1 cellular context compared by ENCODE assay signal in the genomic region with DNA sequence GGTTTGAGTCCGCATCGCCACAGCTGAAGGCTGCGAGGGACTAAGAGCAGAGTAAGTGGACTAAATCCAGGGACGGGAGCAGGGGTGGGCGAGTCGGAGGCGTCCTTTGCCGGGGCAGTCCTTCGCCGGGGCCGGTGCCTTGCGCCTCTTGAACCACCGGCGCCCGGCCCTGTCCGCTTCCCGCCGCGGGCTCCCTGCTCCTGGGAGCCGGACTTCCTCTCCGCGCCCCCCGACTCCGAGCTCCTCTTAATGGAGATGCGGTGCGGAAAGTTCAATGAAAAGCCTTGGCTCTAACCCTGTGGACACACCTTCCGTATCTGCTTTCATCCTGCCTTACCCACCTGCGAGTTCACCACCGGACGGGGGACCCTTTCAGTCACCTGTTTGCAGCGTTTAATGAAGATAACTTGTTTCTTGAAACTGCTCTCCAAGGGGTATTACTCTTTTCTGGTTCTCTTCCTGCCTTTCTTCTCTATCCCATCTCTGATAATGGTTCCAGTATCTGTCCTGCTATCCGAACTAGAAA.
TF ChIP-seq lines count a peak whose summit lies in the region.

No MANE protein-coding gene starts in this region.

TF ChIP-seq in HepG2, 621 proteins besides CTCF, POLR2A, EP300 and RAD21 (continued from another document and continues in another):
- TF ChIP-seq, protein P1, sequence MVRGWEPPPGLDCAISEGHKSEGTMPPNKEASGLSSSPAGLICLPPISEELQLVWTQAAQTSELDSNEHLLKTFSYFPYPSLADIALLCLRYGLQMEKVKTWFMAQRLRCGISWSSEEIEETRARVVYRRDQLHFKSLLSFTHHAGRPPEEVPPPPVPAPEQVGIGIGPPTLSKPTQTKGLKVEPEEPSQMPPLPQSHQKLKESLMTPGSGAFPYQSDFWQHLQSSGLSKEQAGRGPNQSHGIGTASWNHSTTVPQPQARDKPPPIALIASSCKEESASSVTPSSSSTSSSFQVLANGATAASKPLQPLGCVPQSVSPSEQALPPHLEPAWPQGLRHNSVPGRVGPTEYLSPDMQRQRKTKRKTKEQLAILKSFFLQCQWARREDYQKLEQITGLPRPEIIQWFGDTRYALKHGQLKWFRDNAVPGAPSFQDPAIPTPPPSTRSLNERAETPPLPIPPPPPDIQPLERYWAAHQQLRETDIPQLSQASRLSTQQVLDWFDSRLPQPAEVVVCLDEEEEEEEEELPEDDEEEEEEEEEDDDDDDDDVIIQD (CRISPR knock-in tag; IDR thresholded peaks at IDR 0.05; ENCODE audit: low read depth), result no peak
- TF ChIP-seq, protein P2, sequence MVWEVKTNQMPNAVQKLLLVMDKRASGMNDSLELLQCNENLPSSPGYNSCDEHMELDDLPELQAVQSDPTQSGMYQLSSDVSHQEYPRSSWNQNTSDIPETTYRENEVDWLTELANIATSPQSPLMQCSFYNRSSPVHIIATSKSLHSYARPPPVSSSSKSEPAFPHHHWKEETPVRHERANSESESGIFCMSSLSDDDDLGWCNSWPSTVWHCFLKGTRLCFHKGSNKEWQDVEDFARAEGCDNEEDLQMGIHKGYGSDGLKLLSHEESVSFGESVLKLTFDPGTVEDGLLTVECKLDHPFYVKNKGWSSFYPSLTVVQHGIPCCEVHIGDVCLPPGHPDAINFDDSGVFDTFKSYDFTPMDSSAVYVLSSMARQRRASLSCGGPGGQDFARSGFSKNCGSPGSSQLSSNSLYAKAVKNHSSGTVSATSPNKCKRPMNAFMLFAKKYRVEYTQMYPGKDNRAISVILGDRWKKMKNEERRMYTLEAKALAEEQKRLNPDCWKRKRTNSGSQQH (CRISPR knock-in tag; IDR thresholded peaks at IDR 0.05; ENCODE audit: low read depth), result 0 out of 2 replicates have a peak, but pooled peaks have one; percentile 46
- TF ChIP-seq NKX3-1 (CRISPR knock-in tag; IDR thresholded peaks at IDR 0.05) (no peak), CENPX (CRISPR knock-in tag; IDR thresholded peaks at IDR 0.05) (no peak), ZNF567 (CRISPR knock-in tag; IDR thresholded peaks at IDR 0.05; ENCODE audit: borderline replicate concordance) (no peak), NAIF1 (CRISPR knock-in tag; IDR thresholded peaks at IDR 0.05; ENCODE audit: borderline replicate concordance) (no peak), FOXJ3 (CRISPR knock-in tag; IDR thresholded peaks at IDR 0.05; ENCODE audit: borderline replicate concordance) (no peak), KDM2A (CRISPR knock-in tag; IDR thresholded peaks at IDR 0.05; ENCODE audit: borderline replicate concordance, low read depth) (no peak), NR2F6 (IDR thresholded peaks at IDR 0.05) (no peak), NR2F6 (CRISPR knock-in tag; IDR thresholded peaks at IDR 0.05) (no peak), ZC3H13 (CRISPR knock-in tag; IDR thresholded peaks at IDR 0.05) (no peak), ZNF558 (CRISPR knock-in tag; IDR thresholded peaks at IDR 0.05; ENCODE audit: borderline replicate concordance) (peak; percentile 37; the same call in 1 of the 2 replicates), HNRNPH1 (optimal IDR thresholded peaks at IDR 0.05; ENCODE audit: low read depth, low read length) (no peak), ETV5 (CRISPR knock-in tag; IDR thresholded peaks at IDR 0.05; ENCODE audit: borderline replicate concordance) (0 out of 2 replicates have a peak, but pooled peaks have one; percentile 3), ZNF430 (CRISPR knock-in tag; IDR thresholded peaks at IDR 0.05) (0 out of 2 replicates have a peak, but pooled peaks have one; percentile 1), KDM6A (CRISPR knock-in tag; IDR thresholded peaks at IDR 0.05; ENCODE audit: low read depth) (no peak), ZNF577 (CRISPR knock-in tag; IDR thresholded peaks at IDR 0.05; ENCODE audit: borderline replicate concordance, low read depth) (no peak), ZSCAN30 (CRISPR knock-in tag; IDR thresholded peaks at IDR 0.05) (no peak), ZKSCAN8 (CRISPR knock-in tag; IDR thresholded peaks at IDR 0.05; ENCODE audit: borderline replicate concordance) (no peak), NPAS2 (CRISPR knock-in tag; IDR thresholded peaks at IDR 0.05; ENCODE audit: borderline replicate concordance) (no peak)
- TF ChIP-seq, protein P3, sequence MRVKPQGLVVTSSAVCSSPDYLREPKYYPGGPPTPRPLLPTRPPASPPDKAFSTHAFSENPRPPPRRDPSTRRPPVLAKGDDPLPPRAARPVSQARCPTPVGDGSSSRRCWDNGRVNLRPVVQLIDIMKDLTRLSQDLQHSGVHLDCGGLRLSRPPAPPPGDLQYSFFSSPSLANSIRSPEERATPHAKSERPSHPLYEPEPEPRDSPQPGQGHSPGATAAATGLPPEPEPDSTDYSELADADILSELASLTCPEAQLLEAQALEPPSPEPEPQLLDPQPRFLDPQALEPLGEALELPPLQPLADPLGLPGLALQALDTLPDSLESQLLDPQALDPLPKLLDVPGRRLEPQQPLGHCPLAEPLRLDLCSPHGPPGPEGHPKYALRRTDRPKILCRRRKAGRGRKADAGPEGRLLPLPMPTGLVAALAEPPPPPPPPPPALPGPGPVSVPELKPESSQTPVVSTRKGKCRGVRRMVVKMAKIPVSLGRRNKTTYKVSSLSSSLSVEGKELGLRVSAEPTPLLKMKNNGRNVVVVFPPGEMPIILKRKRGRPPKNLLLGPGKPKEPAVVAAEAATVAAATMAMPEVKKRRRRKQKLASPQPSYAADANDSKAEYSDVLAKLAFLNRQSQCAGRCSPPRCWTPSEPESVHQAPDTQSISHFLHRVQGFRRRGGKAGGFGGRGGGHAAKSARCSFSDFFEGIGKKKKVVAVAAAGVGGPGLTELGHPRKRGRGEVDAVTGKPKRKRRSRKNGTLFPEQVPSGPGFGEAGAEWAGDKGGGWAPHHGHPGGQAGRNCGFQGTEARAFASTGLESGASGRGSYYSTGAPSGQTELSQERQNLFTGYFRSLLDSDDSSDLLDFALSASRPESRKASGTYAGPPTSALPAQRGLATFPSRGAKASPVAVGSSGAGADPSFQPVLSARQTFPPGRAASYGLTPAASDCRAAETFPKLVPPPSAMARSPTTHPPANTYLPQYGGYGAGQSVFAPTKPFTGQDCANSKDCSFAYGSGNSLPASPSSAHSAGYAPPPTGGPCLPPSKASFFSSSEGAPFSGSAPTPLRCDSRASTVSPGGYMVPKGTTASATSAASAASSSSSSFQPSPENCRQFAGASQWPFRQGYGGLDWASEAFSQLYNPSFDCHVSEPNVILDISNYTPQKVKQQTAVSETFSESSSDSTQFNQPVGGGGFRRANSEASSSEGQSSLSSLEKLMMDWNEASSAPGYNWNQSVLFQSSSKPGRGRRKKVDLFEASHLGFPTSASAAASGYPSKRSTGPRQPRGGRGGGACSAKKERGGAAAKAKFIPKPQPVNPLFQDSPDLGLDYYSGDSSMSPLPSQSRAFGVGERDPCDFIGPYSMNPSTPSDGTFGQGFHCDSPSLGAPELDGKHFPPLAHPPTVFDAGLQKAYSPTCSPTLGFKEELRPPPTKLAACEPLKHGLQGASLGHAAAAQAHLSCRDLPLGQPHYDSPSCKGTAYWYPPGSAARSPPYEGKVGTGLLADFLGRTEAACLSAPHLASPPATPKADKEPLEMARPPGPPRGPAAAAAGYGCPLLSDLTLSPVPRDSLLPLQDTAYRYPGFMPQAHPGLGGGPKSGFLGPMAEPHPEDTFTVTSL (CRISPR knock-in tag; IDR thresholded peaks at IDR 0.05; ENCODE audit: borderline replicate concordance), result no peak
- TF ChIP-seq, protein P4, sequence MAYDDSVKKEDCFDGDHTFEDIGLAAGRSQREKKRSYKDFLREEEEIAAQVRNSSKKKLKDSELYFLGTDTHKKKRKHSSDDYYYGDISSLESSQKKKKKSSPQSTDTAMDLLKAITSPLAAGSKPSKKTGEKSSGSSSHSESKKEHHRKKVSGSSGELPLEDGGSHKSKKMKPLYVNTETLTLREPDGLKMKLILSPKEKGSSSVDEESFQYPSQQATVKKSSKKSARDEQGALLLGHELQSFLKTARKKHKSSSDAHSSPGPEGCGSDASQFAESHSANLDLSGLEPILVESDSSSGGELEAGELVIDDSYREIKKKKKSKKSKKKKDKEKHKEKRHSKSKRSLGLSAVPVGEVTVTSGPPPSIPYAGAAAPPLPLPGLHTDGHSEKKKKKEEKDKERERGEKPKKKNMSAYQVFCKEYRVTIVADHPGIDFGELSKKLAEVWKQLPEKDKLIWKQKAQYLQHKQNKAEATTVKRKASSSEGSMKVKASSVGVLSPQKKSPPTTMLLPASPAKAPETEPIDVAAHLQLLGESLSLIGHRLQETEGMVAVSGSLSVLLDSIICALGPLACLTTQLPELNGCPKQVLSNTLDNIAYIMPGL (CRISPR knock-in tag; IDR thresholded peaks at IDR 0.05; ENCODE audit: borderline replicate concordance in 1 of 2, low read depth in 1 of 2), result peak in 1 of 2 experiments; percentile 24; a peak in 2 of 4 replicates
- TF ChIP-seq, protein P5, sequence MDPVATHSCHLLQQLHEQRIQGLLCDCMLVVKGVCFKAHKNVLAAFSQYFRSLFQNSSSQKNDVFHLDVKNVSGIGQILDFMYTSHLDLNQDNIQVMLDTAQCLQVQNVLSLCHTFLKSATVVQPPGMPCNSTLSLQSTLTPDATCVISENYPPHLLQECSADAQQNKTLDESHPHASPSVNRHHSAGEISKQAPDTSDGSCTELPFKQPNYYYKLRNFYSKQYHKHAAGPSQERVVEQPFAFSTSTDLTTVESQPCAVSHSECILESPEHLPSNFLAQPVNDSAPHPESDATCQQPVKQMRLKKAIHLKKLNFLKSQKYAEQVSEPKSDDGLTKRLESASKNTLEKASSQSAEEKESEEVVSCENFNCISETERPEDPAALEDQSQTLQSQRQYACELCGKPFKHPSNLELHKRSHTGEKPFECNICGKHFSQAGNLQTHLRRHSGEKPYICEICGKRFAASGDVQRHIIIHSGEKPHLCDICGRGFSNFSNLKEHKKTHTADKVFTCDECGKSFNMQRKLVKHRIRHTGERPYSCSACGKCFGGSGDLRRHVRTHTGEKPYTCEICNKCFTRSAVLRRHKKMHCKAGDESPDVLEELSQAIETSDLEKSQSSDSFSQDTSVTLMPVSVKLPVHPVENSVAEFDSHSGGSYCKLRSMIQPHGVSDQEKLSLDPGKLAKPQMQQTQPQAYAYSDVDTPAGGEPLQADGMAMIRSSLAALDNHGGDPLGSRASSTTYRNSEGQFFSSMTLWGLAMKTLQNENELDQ (CRISPR knock-in tag; IDR thresholded peaks at IDR 0.05; ENCODE audit: borderline replicate concordance), result no peak
- TF ChIP-seq, protein P6, sequence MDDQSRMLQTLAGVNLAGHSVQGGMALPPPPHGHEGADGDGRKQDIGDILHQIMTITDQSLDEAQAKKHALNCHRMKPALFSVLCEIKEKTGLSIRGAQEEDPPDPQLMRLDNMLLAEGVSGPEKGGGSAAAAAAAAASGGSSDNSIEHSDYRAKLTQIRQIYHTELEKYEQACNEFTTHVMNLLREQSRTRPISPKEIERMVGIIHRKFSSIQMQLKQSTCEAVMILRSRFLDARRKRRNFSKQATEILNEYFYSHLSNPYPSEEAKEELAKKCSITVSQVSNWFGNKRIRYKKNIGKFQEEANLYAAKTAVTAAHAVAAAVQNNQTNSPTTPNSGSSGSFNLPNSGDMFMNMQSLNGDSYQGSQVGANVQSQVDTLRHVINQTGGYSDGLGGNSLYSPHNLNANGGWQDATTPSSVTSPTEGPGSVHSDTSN (CRISPR knock-in tag; IDR thresholded peaks at IDR 0.05; ENCODE audit: borderline replicate concordance), result no peak
- TF ChIP-seq, protein P7, sequence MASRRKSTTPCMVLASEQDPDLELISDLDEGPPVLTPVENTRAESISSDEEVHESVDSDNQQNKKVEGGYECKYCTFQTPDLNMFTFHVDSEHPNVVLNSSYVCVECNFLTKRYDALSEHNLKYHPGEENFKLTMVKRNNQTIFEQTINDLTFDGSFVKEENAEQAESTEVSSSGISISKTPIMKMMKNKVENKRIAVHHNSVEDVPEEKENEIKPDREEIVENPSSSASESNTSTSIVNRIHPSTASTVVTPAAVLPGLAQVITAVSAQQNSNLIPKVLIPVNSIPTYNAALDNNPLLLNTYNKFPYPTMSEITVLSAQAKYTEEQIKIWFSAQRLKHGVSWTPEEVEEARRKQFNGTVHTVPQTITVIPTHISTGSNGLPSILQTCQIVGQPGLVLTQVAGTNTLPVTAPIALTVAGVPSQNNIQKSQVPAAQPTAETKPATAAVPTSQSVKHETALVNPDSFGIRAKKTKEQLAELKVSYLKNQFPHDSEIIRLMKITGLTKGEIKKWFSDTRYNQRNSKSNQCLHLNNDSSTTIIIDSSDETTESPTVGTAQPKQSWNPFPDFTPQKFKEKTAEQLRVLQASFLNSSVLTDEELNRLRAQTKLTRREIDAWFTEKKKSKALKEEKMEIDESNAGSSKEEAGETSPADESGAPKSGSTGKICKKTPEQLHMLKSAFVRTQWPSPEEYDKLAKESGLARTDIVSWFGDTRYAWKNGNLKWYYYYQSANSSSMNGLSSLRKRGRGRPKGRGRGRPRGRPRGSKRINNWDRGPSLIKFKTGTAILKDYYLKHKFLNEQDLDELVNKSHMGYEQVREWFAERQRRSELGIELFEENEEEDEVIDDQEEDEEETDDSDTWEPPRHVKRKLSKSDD (CRISPR knock-in tag; IDR thresholded peaks at IDR 0.05; ENCODE audit: low read depth), result no peak
- TF ChIP-seq, protein P8, sequence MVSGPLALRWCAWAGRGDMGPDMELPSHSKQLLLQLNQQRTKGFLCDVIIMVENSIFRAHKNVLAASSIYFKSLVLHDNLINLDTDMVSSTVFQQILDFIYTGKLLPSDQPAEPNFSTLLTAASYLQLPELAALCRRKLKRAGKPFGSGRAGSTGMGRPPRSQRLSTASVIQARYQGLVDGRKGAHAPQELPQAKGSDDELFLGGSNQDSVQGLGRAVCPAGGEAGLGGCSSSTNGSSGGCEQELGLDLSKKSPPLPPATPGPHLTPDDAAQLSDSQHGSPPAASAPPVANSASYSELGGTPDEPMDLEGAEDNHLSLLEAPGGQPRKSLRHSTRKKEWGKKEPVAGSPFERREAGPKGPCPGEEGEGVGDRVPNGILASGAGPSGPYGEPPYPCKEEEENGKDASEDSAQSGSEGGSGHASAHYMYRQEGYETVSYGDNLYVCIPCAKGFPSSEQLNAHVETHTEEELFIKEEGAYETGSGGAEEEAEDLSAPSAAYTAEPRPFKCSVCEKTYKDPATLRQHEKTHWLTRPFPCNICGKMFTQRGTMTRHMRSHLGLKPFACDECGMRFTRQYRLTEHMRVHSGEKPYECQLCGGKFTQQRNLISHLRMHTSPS (CRISPR knock-in tag; IDR thresholded peaks at IDR 0.05; ENCODE audit: low read depth), result no peak
- TF ChIP-seq, protein P9, sequence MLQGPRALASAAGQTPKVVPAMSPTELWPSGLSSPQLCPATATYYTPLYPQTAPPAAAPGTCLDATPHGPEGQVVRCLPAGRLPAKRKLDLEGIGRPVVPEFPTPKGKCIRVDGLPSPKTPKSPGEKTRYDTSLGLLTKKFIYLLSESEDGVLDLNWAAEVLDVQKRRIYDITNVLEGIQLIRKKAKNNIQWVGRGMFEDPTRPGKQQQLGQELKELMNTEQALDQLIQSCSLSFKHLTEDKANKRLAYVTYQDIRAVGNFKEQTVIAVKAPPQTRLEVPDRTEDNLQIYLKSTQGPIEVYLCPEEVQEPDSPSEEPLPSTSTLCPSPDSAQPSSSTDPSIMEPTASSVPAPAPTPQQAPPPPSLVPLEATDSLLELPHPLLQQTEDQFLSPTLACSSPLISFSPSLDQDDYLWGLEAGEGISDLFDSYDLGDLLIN (CRISPR knock-in tag; IDR thresholded peaks at IDR 0.05; ENCODE audit: borderline replicate concordance), result no peak
- TF ChIP-seq, protein P10, sequence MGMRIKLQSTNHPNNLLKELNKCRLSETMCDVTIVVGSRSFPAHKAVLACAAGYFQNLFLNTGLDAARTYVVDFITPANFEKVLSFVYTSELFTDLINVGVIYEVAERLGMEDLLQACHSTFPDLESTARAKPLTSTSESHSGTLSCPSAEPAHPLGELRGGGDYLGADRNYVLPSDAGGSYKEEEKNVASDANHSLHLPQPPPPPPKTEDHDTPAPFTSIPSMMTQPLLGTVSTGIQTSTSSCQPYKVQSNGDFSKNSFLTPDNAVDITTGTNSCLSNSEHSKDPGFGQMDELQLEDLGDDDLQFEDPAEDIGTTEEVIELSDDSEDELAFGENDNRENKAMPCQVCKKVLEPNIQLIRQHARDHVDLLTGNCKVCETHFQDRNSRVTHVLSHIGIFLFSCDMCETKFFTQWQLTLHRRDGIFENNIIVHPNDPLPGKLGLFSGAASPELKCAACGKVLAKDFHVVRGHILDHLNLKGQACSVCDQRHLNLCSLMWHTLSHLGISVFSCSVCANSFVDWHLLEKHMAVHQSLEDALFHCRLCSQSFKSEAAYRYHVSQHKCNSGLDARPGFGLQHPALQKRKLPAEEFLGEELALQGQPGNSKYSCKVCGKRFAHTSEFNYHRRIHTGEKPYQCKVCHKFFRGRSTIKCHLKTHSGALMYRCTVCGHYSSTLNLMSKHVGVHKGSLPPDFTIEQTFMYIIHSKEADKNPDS (CRISPR knock-in tag; IDR thresholded peaks at IDR 0.05), result no peak
